Comparison of ENCODE assay signal across 1 cellular context in the genomic region with DNA sequence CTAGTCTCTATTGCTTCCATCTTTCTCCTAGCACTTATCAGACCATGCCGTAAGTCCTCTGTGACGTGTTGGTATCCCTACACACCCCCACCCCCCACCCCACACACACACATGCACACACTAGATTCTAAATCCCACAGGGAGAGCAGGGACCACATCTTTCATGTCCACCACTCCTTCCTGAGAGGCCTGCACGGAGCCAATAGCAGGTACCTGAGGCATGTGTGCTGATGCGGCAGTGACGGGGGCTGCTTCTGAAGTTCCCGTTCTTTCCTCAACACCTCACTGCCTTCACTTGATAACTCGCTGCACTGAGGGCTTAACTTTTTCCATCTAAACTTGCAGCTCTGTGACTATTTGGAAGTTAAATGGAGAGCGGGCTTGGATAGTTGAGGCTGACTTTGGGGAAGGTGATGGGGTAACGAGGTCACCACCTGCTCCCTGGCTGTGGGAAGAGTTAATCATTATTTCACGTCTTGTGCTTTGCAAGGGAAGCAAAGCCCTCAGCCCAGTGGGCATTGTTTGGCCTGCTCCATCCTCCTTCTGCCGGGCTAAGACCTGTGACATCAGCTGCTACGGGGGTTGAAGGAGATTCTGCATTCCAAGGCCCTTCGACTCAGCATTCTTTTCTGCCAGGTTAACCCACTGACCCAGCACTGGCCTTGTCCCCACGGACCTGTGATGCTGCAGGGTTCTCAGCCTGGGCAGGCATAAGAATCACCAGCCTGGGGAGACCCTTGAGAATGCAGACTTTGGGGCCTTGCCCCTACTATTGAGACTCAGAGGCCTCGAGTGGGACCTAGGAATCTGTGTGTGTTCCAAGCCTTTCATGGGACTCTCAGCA.
A peak's percentile ranks its signal among the peaks of the same experiment; 100 is the strongest.
TF ChIP-seq lines count a peak whose summit lies in the region.

No MANE protein-coding gene starts in this region.

TF ChIP-seq in HepG2, 621 proteins besides CTCF, POLR2A, EP300 and RAD21 (continued from another document):
- TF ChIP-seq CREB1 (IDR thresholded peaks at IDR 0.05), result peak; percentile 34; the same call in 1 of the 2 replicates
- no peak for TF ChIP-seq CREB1 (CRISPR knock-in tag; IDR thresholded peaks at IDR 0.05)
